ENCODE assay signal across 11 cellular contexts in genomic region chr1:30533141-30533540, GRCh38.
A peak's percentile ranks its signal among the peaks of the same experiment; 100 is the strongest.
DNase-seq lines count a peak whose midpoint lies in the region; ATAC-seq and TF ChIP-seq lines count a peak whose summit lies in the region.
"Had no signal": no experiment of that assay in that cellular context is flagged by ENCODE, and none has a peak within 500 bp of the region (broad histone marks: within the 10 kb centered on the region; RNA-seq: fewer than 3 reads in every experiment).

No MANE protein-coding gene starts in this region.

- H3K27ac ChIP-seq in sigmoid colon, result no peak overlapping the region
- H3K27ac ChIP-seq: BLaER1 treated with 17β-estradiol and CSF1 and Interleukin-3, amounts not matched to agents 10 nM and 100 nM had no signal

- no peaks in the 10 kb centered on the region for H3K27me3 ChIP-seq in sigmoid colon
- H3K27me3 ChIP-seq: BLaER1 treated with 17β-estradiol and CSF1 and Interleukin-3, amounts not matched to agents 10 nM and 100 nM had no signal

- H3K9me3 ChIP-seq in sigmoid colon, result peaks cover 0 to 5% (median 0%) of the 10 kb centered on the region in 4 donors

- no peak for TF ChIP-seq EP300 in sigmoid colon (IDR thresholded peaks at IDR 0.05)

- ATAC-seq in Right ventricle myocardium superior (ENCODE audit: poor library complexity) (no peak), sciatic nerve (no peak)

- peak; percentile 8 for TF ChIP-seq CTCF in epithelial cell of proximal tubule (conservative IDR thresholded peaks at IDR 0.05; ENCODE audit: low read depth, low read length)
- no peak for TF ChIP-seq CTCF in sigmoid colon (IDR thresholded peaks at IDR 0.05)

- DNase-seq in cardiac septum (ENCODE audit: low spot score) (peak; percentile 20), Right ventricle myocardium superior (no peak), epithelial cell of proximal tubule (ENCODE audit: low read depth) (no peak), sciatic nerve (ENCODE audit: low spot score) (peak; percentile 27), NCI-H748 treated with DMSO at 0.1 percent for 48 hours (lab: John Stamatoyannopoulos, UW) (no peak), sigmoid colon (no peak)
- no peak for DNase-seq in activated effector memory CD4-positive, alpha-beta T cell treated with anti-CD3 and anti-CD28 coated beads, Interleukin-2, amount 50 U/mL, for 16 hours
- DNase-seq: ACHN; CD4-positive, CD25-positive, alpha-beta regulatory T cell; DMS53 had no signal

- H3K4me3 ChIP-seq in epithelial cell of proximal tubule (ENCODE audit: low read depth, low read length) (no peak overlapping the region), sigmoid colon (no peak overlapping the region)
- H3K4me3 ChIP-seq: BLaER1 treated with 17β-estradiol and CSF1 and Interleukin-3, amounts not matched to agents 10 nM and 100 nM had no signal

- intact Hi-C loops in cardiac septum (cut with DNase I) (no loop called here), Right ventricle myocardium superior (cut with DNase I) (no loop called here), sciatic nerve (cut with DNase I) (no loop called here), sigmoid colon (cut with DNase I) (no loop called here)

- no peak for TF ChIP-seq POLR2A in sigmoid colon (IDR thresholded peaks at IDR 0.05)

- H3K36me3 ChIP-seq in sigmoid colon, result no peaks in the 10 kb centered on the region
- H3K36me3 ChIP-seq: BLaER1 treated with 17β-estradiol and CSF1 and Interleukin-3, amounts not matched to agents 10 nM and 100 nM had no signal

- H3K4me1 ChIP-seq in sigmoid colon, result no peaks in the 10 kb centered on the region
- H3K4me1 ChIP-seq: BLaER1 treated with 17β-estradiol and CSF1 and Interleukin-3, amounts not matched to agents 10 nM and 100 nM had no signal

- WGBS in sigmoid colon, 2 donors, result 54 to 64% methylated on average over 3 of the region's 3 CpGs

Comparison
In these comparisons a context has a peak if more than half of its experiments do, and no peak if none do; other contexts are left out.
1. DNase-seq: peak in cardiac septum (single experiment) and sciatic nerve (single experiment); none in Right ventricle myocardium superior (single experiment), epithelial cell of proximal tubule (single experiment), activated effector memory CD4-positive, alpha-beta T cell treated with anti-CD3 and anti-CD28 coated beads, Interleukin-2, amount 50 U/mL, for 16 hours (single experiment), NCI-H748 treated with DMSO at 0.1 percent for 48 hours (single experiment) and sigmoid colon (single experiment).